ENCODE assay signal across 8 cellular contexts in genomic region chr9:37747271-37747753, GRCh38. TPM values are rescaled to one million over a fixed set of nuclear protein-coding genes. Genes with fewer than 3 reads are reported as not detected.
DNase-seq lines count a peak whose midpoint lies in the region; ATAC-seq and TF ChIP-seq lines count a peak whose summit lies in the region.

No MANE protein-coding gene starts in this region.

- H3K27me3 Mint-ChIP-seq in CD8-positive, alpha-beta T cell (ENCODE audit: low read depth) = no peaks in the 10 kb centered on the region

- POLR2A ChIA-PET in CD8-positive, alpha-beta T cell (lab: Charles Lee) = no interaction called here

- no peaks in the 10 kb centered on the region for H3F3A ChIP-seq in MM.1S (ENCODE audit: insufficient read depth, low read length)
- peaks cover 3% of the 10 kb centered on the region for H3F3A ChIP-seq in smooth muscle cell (ENCODE audit: low read depth)

- no peaks in the 10 kb centered on the region for H3K9me3 Mint-ChIP-seq in CD8-positive, alpha-beta T cell

- H3K36me3 Mint-ChIP-seq in CD8-positive, alpha-beta T cell = no peaks in the 10 kb centered on the region

- H3K9me2 ChIP-seq in MM.1S (replicated peaks; ENCODE audit: insufficient read depth, low read length) = no peaks in the 10 kb centered on the region

- no peaks in the 10 kb centered on the region for H3K4me1 ChIP-seq in CD8-positive, alpha-beta T cell (ENCODE audit: insufficient read depth, low read length)
- H3K4me1 ChIP-seq in MM.1S (ENCODE audit: low read length) (no peaks in the 10 kb centered on the region), smooth muscle cell (ENCODE audit: low read depth) (peaks cover 3% of the 10 kb centered on the region)

- no peak overlapping the region for H3K27ac Mint-ChIP-seq in CD8-positive, alpha-beta T cell

- intact Hi-C loops in CD8-positive, alpha-beta T cell (cut with DNase I, micrococcal nuclease) = loop anchor here (5.0 to 10.0 kb wide), 3 partner anchors 320 to 617 kb away; partner anchors contain the start of gene SHB (in 1 of the 2)

- no peak overlapping the region for H3K4me3 ChIP-seq in CD8-positive, alpha-beta T cell (ENCODE audit: low read depth, low read length)
- H3K4me3 ChIP-seq in MM.1S (ENCODE audit: low read length) (no peak overlapping the region), smooth muscle cell (no peak overlapping the region)

- DNase-seq in CD8-positive, alpha-beta T cell = peak; percentile 14 to 64 (median 43)
- DNase-seq in MM.1S (peak; percentile 70), T follicular helper cell (ENCODE audit: low read depth) (peak; percentile 26), anterior cingulate cortex (lab: John Stamatoyannopoulos, UW) (peak in 41 of 58 donors; percentile 4 to 69 (median 23)), hippocampal formation (lab: John Stamatoyannopoulos, UW) (peak; percentile 37 to 70), smooth muscle cell (lab: John Stamatoyannopoulos, UW; ENCODE audit: unreplicated experiment) (no peak), middle frontal gyrus (ENCODE audit: extremely low spot score, low spot score) (no peak)

- H2AFZ ChIP-seq in MM.1S (ENCODE audit: low read length) (no peak overlapping the region), smooth muscle cell (ENCODE audit: low read depth) (no peak overlapping the region)

- ATAC-seq in CD8-positive, alpha-beta T cell = peak; percentile 93
- peak; percentile 57 for ATAC-seq in GM19455 (IDR thresholded peaks at IDR 0.05; ENCODE audit: unreplicated experiment)

- H4K20me1 ChIP-seq in MM.1S (ENCODE audit: insufficient read depth, low read length) (no peaks in the 10 kb centered on the region), smooth muscle cell (ENCODE audit: low read depth) (no peaks in the 10 kb centered on the region)

- H3K4me3 Mint-ChIP-seq in CD8-positive, alpha-beta T cell = no peak overlapping the region

- H3K4me1 Mint-ChIP-seq in CD8-positive, alpha-beta T cell (ENCODE audit: low read depth) = no peaks in the 10 kb centered on the region

- no peaks in the 10 kb centered on the region for H3K79me2 ChIP-seq in MM.1S (ENCODE audit: low read length)
- H3K79me2 ChIP-seq in smooth muscle cell (ENCODE audit: low read depth) = no peaks in the 10 kb centered on the region

- no peak overlapping the region for H3K4me2 ChIP-seq in MM.1S (ENCODE audit: low read depth, low read length)
- H3K4me2 ChIP-seq in smooth muscle cell = peak overlapping the region; percentile 14

- WGBS in smooth muscle cell (ENCODE audit: low lambda C conversion rate) = 40% methylated on average over 3 of the region's 3 CpGs

- H3K27me3 ChIP-seq in CD8-positive, alpha-beta T cell (ENCODE audit: insufficient read depth, low read length) = no peaks in the 10 kb centered on the region
- H3K27me3 ChIP-seq in MM.1S (replicated peaks; ENCODE audit: insufficient read depth, low read length) (no peaks in the 10 kb centered on the region), smooth muscle cell (ENCODE audit: low read depth) (no peaks in the 10 kb centered on the region)

- CTCF ChIA-PET in CD8-positive, alpha-beta T cell (lab: Charles Lee) = interaction anchor here (0.8 to 1.2 kb wide), 2 partner anchors 11 to 151 kb away, joined by 3 to 5 read pairs; no protein-coding TSS in a partner anchor

- peak; percentile 86 for TF ChIP-seq CTCF in CD8-positive, alpha-beta T cell (IDR thresholded peaks at IDR 0.05)
- TF ChIP-seq CTCF in MM.1S (IDR thresholded peaks at IDR 0.05; ENCODE audit: low read length) (peak; percentile 92), smooth muscle cell (IDR thresholded peaks at IDR 0.05; ENCODE audit: borderline replicate concordance, insufficient read depth, poor library complexity, severe bottlenecking) (peak; percentile 78)

- no peak overlapping the region for H3K9ac ChIP-seq in MM.1S (ENCODE audit: low read length)
- H3K9ac ChIP-seq in smooth muscle cell (ENCODE audit: low read depth) = no peak overlapping the region

- no peaks in the 10 kb centered on the region for H3K36me3 ChIP-seq in CD8-positive, alpha-beta T cell (ENCODE audit: insufficient read depth, low read length)
- no peaks in the 10 kb centered on the region for H3K36me3 ChIP-seq in MM.1S (replicated peaks; ENCODE audit: insufficient read depth, low read length)
- H3K36me3 ChIP-seq in smooth muscle cell (ENCODE audit: low read depth) = no peaks in the 10 kb centered on the region

- H3K27ac ChIP-seq in CD8-positive, alpha-beta T cell (ENCODE audit: low read depth, low read length) = no peak overlapping the region
- H3K27ac ChIP-seq in MM.1S (ENCODE audit: low read length) (no peak overlapping the region), smooth muscle cell (ENCODE audit: low read depth) (peak overlapping the region; percentile 6)

- no peaks in the 10 kb centered on the region for H3K9me3 ChIP-seq in CD8-positive, alpha-beta T cell (ENCODE audit: low read length)
- no peaks in the 10 kb centered on the region for H3K9me3 ChIP-seq in MM.1S (replicated peaks; ENCODE audit: insufficient read depth, low read length)
- H3K9me3 ChIP-seq in smooth muscle cell (replicated peaks; ENCODE audit: low read depth) = no peaks in the 10 kb centered on the region

RNA-seq across cellular contexts. Expression of gene TRMT10B, which starts 6.3 kb away (rescaled TPM):
- 1 to 10 TPM; 5.9 to 7.0 TPM for total RNA-seq in CD8-positive, alpha-beta T cell
- total RNA-seq in smooth muscle cell = 1.2 and 2.7 TPM in 2 replicates
- 6.4 and 8.1 TPM in 2 replicates for polyA plus RNA-seq in smooth muscle cell

RNA-seq across cellular contexts. Expression of gene EXOSC3, which starts 37.6 kb away (rescaled TPM):
- 10 to 100 TPM; 34.2 to 45.9 TPM for total RNA-seq in CD8-positive, alpha-beta T cell
- 21.6 and 22.9 TPM in 2 replicates for total RNA-seq in smooth muscle cell
- polyA plus RNA-seq in smooth muscle cell = 22.6 and 38.2 TPM in 2 replicates

RNA-seq across cellular contexts. Expression of gene DCAF10, which starts 53.3 kb away (rescaled TPM):
- 1 to 10 TPM; 4.9 to 5.6 TPM for total RNA-seq in CD8-positive, alpha-beta T cell
- total RNA-seq in smooth muscle cell = 70.8 and 77.0 TPM in 2 replicates
- 34.6 and 35.6 TPM in 2 replicates for polyA plus RNA-seq in smooth muscle cell

Comparison
In these comparisons a context has a peak if more than half of its experiments do, and no peak if none do; other contexts are left out.
1. DNase-seq: peak in CD8-positive, alpha-beta T cell (7 of 7), MM.1S (single experiment), T follicular helper cell (single experiment), anterior cingulate cortex (41 of 58) and hippocampal formation (2 of 2); none in smooth muscle cell (single experiment) and middle frontal gyrus (single experiment).
2. RNA of gene DCAF10, which starts 53.3 kb away (total RNA-seq): 70.8 to 77.0 TPM in smooth muscle cell; 4.9 to 5.6 TPM in CD8-positive, alpha-beta T cell; every median in the first group is over 10 times any median in the second.
3. Peak in every context shown above with its lines, with median percentiles within 50 percentile points of each other: CTCF ChIP-seq.